In genomic region chr1:78617615-78618026, GRCh38 we compare ENCODE assay signal across 8 cellular contexts. TPM values are rescaled to one million over a fixed set of nuclear protein-coding genes. Genes with fewer than 3 reads are reported as not detected.
DNase-seq lines count a peak whose midpoint lies in the region; ATAC-seq, FAIRE-seq and TF ChIP-seq lines count a peak whose summit lies in the region.

No MANE protein-coding gene starts in this region.

- TF ChIP-seq CTCF in AG10803 (conservative IDR thresholded peaks at IDR 0.05; ENCODE audit: low read length) = peak; percentile 86
- peak; percentile 58 for TF ChIP-seq CTCF in WTC11 (IDR thresholded peaks at IDR 0.05)
- peak; percentile 77 for TF ChIP-seq CTCF in HepG2 (CRISPR knock-in tag; IDR thresholded peaks at IDR 0.05)

- no TSS peak for BruUV-seq in HepG2 (replicated peaks; lab: Mats Ljungman, UMichigan)

- no peaks in the 10 kb centered on the region for H3K36me3 ChIP-seq in HepG2 (replicated peaks in 1 of 2; ENCODE audit: control insufficient read depth in 1 of 2, insufficient read depth in 2 of 2, low read length in 2 of 2)

- CTCF ChIA-PET in WTC11 (lab: Charles Lee) = interaction anchor here (0.5 to 1.7 kb wide), 22 partner anchors 9 to 503 kb away, joined by 3 to 22 read pairs (median 3); partner anchors contain the start of gene IFI44
- CTCF ChIA-PET in HepG2 (lab: Yijun Ruan, JAX; ENCODE audit: low intra/inter-chr PET ratio, low total read pairs) = interaction anchor here (2.7 kb wide), 1 partner anchor 59 kb away, joined by 17 read pairs; no protein-coding TSS in a partner anchor

- no peak overlapping the region for H3K9ac ChIP-seq in HepG2 (ENCODE audit: insufficient read depth, low read depth, low read length)

- intact Hi-C loops in HepG2 (cut with micrococcal nuclease; ENCODE audit: unreplicated experiment) = loop anchor here (1.0 kb wide), 1 partner anchor 59 kb away; no protein-coding TSS in a partner anchor

- 43% methylated on average over 7 of the region's 7 CpGs for WGBS in HepG2 (ENCODE audit: low lambda C conversion rate)

- no peaks in the 10 kb centered on the region for H3K36me3 Mint-ChIP-seq in WTC11

- H3K27ac ChIP-seq in HepG2 (ENCODE audit: extremely low read length, insufficient read depth, low read length) = no peak overlapping the region

- no peak overlapping the region for H3K4me2 ChIP-seq in HepG2 (ENCODE audit: low read depth, low read length)

- peaks cover 11% of the 10 kb centered on the region for H3K4me1 Mint-ChIP-seq in WTC11

- TF ChIP-seq EP300 in HepG2 (IDR thresholded peaks at IDR 0.05; ENCODE audit: low read depth in 2 of 2, low read length in 2 of 2) = no peak
- no peak for TF ChIP-seq EP300 in HepG2 (CRISPR knock-in tag; IDR thresholded peaks at IDR 0.05; ENCODE audit: borderline replicate concordance)

- no peaks in the 10 kb centered on the region for H3K9me3 ChIP-seq in HepG2 (ENCODE audit: low read length)

- H3K4me3 ChIP-seq in AG10803 (ENCODE audit: low read length) (no peak overlapping the region), HepG2 (replicated peaks in 1 of 3; ENCODE audit: insufficient read depth in 1 of 3, low read depth in 2 of 3, low read length in 3 of 3) (no peak overlapping the region)

- no peak overlapping the region for H2AFZ ChIP-seq in HepG2 (ENCODE audit: low read length)

- H3K4me1 ChIP-seq in HepG2 (ENCODE audit: insufficient read depth, low read length) = no peaks in the 10 kb centered on the region

- no peak overlapping the region for H3K4me3 Mint-ChIP-seq in WTC11

- ATAC-seq in GM18870 (IDR thresholded peaks at IDR 0.05; ENCODE audit: unreplicated experiment) (peak; percentile 53), HG03108 (IDR thresholded peaks at IDR 0.05; ENCODE audit: unreplicated experiment) (peak; percentile 40), WTC11 (peak; percentile 96), HepG2 (peak; percentile 91)

- in situ Hi-C loops in HepG2 (cut with HindIII; ENCODE audit: extremely low pct_ligation_motif_present, low pct_unique_long_range_greater_than_20kb) = no loop called here

- no peaks in the 10 kb centered on the region for H3K27me3 ChIP-seq in HepG2 (ENCODE audit: control insufficient read depth in 1 of 2, insufficient read depth in 2 of 2, low read length in 2 of 2)

- TF ChIP-seq POLR2A in HepG2 (IDR thresholded peaks at IDR 0.05; ENCODE audit: insufficient read depth in 1 of 2, low read depth in 2 of 2, low read length in 2 of 2) = no peak

- H4K20me1 ChIP-seq in HepG2 (ENCODE audit: insufficient read depth, low read length) = no peaks in the 10 kb centered on the region

- no peaks in the 10 kb centered on the region for H3K9me3 Mint-ChIP-seq in WTC11

- POLR2A ChIA-PET in WTC11 (lab: Charles Lee) (interaction anchor here (1.1 kb wide), 1 partner anchor 9 kb away, joined by 4 read pairs; no protein-coding TSS in a partner anchor), HepG2 (lab: Yijun Ruan, JAX) (no interaction called here)

- DNase-seq in AG10803 (ENCODE audit: low read depth) (peak; percentile 90), NCI-H345 (lab: John Stamatoyannopoulos, UW) (peak; percentile 85), WTC11 (ENCODE audit: low spot score) (peak; percentile 43), HepG2 (ENCODE audit: low spot score) (peak; percentile 78)
- peak; percentile 12 to 45 (median 22) for DNase-seq in stimulated activated CD4-positive, alpha-beta T cell treated with anti-CD3 and anti-CD28 coated beads, TNF-alpha, amount 100 ng/mL, for 24 hours (ENCODE audit: low read depth in 3 of 3)

- H3K27ac Mint-ChIP-seq in WTC11 = no peak overlapping the region

- no peaks in the 10 kb centered on the region for H3K79me2 ChIP-seq in HepG2 (ENCODE audit: insufficient read depth, low read length)

- no peak for TF ChIP-seq RAD21 in HepG2 (CRISPR knock-in tag; IDR thresholded peaks at IDR 0.05)

- peaks cover 5% of the 10 kb centered on the region; the same call in 1 of the 2 replicates for H3K27me3 Mint-ChIP-seq in WTC11 (ENCODE audit: low read depth)

- FAIRE-seq in colon (lab: Jason Lieb, UNC) (peak; percentile 68), HepG2 (lab: Jason Lieb, UNC) (peak; percentile 76)

TF ChIP-seq in WTC11, 78 proteins besides CTCF, POLR2A, EP300 and RAD21 (continues in another document):
- TF ChIP-seq NR1H2 (CRISPR knock-in tag; IDR thresholded peaks at IDR 0.05) (no peak), MAX (CRISPR knock-in tag; IDR thresholded peaks at IDR 0.05) (peak; percentile 82), ELF4 (CRISPR knock-in tag; IDR thresholded peaks at IDR 0.05; ENCODE audit: low read depth) (no peak)

TF ChIP-seq in HepG2, 621 proteins besides CTCF, POLR2A, EP300 and RAD21 (continues in another document):
- TF ChIP-seq ZFP91 (CRISPR knock-in tag; IDR thresholded peaks at IDR 0.05; ENCODE audit: borderline replicate concordance) (peak; percentile 81), ZBTB42 (CRISPR knock-in tag; IDR thresholded peaks at IDR 0.05) (no peak)

RNA-seq across cellular contexts. Expression of gene IFI44L, which starts 2.6 kb away (rescaled TPM):
- total RNA-seq in WTC11 (2021) = 0.13 to 0.53 TPM (median 0.21 TPM) in 3 replicates
- 0.04 TPM in 1 of 2 replicates, not detected in the other for total RNA-seq in HepG2 (2016; rRNA removed; fragmentation: Illumina TruSeq; extraction: Trizol)
- total RNA-seq in HepG2 (2016; cell fraction: cytosol; rRNA removed; fragmentation: Illumina TruSeq; extraction: Trizol; ENCODE audit: low read depth) = not detected in 2 replicates
- total RNA-seq in HepG2 (2016; cell fraction: insoluble cytoplasmic fraction; rRNA removed; fragmentation: Illumina TruSeq; extraction: Trizol) = 0.17 TPM in 1 of 2 replicates, not detected in the other
- total RNA-seq in HepG2 (2016; cell fraction: membrane; rRNA removed; fragmentation: Illumina TruSeq; extraction: Trizol) = not detected in 2 replicates
- total RNA-seq in HepG2 (2016; cell fraction: nucleus; rRNA removed; fragmentation: Illumina TruSeq; extraction: Trizol) = not detected in 2 replicates
- polyA plus RNA-seq in HepG2 (2011; rRNA removed) = 0.04 and 0.12 TPM in 2 replicates
- polyA plus RNA-seq in HepG2 (2011; cell fraction: cytosol; rRNA removed) = 0.03 TPM in 1 of 2 replicates, not detected in the other
- polyA plus RNA-seq in HepG2 (2011; cell fraction: nucleus; rRNA removed) = 0.06 and 0.10 TPM in 2 replicates
- polyA plus RNA-seq in HepG2 (2012) = not detected in 2 replicates
- not detected in 2 replicates for polyA plus RNA-seq in HepG2 (2016; cell fraction: cytosol; fragmentation: Illumina TruSeq; extraction: Trizol; ENCODE audit: low read depth)
- not detected in 2 replicates for polyA plus RNA-seq in HepG2 (2016; cell fraction: insoluble cytoplasmic fraction; fragmentation: Illumina TruSeq; extraction: Trizol; ENCODE audit: low read depth)
- not detected in 2 replicates for polyA plus RNA-seq in HepG2 (2016; cell fraction: membrane; fragmentation: Illumina TruSeq; extraction: Trizol; ENCODE audit: low read depth)
- polyA plus RNA-seq in HepG2 (2016; cell fraction: nucleus; fragmentation: Illumina TruSeq; extraction: Trizol; ENCODE audit: insufficient read depth, low read depth) = 0.69 TPM in 1 of 2 replicates, not detected in the other
- polyA minus RNA-seq in HepG2 (2011; rRNA and poly(A)+ RNA removed; ENCODE audit: low replicate concordance) = 0.84 TPM in 1 of 2 replicates, not detected in the other
- not detected in 2 replicates for polyA minus RNA-seq in HepG2 (2011; cell fraction: cytosol; rRNA and poly(A)+ RNA removed)
- 0.39 TPM in 1 of 2 replicates, not detected in the other for polyA minus RNA-seq in HepG2 (2011; cell fraction: nucleus; rRNA and poly(A)+ RNA removed)

RNA-seq across cellular contexts. Expression of gene IFI44, which starts 32.0 kb away (rescaled TPM):
- total RNA-seq in WTC11 (2021) (0.15 TPM in 1 of 3 replicates, not detected in the others), HepG2 (2016; rRNA removed; fragmentation: Illumina TruSeq; extraction: Trizol) (not detected in 2 replicates)
- total RNA-seq in HepG2 (2016; cell fraction: cytosol; rRNA removed; fragmentation: Illumina TruSeq; extraction: Trizol; ENCODE audit: low read depth) = not detected in 2 replicates
- not detected in 2 replicates for total RNA-seq in HepG2 (2016; cell fraction: insoluble cytoplasmic fraction; rRNA removed; fragmentation: Illumina TruSeq; extraction: Trizol)
- not detected in 2 replicates for total RNA-seq in HepG2 (2016; cell fraction: membrane; rRNA removed; fragmentation: Illumina TruSeq; extraction: Trizol)
- not detected in 2 replicates for total RNA-seq in HepG2 (2016; cell fraction: nucleus; rRNA removed; fragmentation: Illumina TruSeq; extraction: Trizol)
- polyA plus RNA-seq in HepG2 (2011; rRNA removed) = not detected in 2 replicates
- polyA plus RNA-seq in HepG2 (2011; cell fraction: cytosol; rRNA removed) = 0.12 TPM in 1 of 2 replicates, not detected in the other
- polyA plus RNA-seq in HepG2 (2011; cell fraction: nucleus; rRNA removed) = not detected in 2 replicates
- not detected in 2 replicates for polyA plus RNA-seq in HepG2 (2012)
- polyA plus RNA-seq in HepG2 (2016; cell fraction: cytosol; fragmentation: Illumina TruSeq; extraction: Trizol; ENCODE audit: low read depth) = not detected in 2 replicates
- not detected in 2 replicates for polyA plus RNA-seq in HepG2 (2016; cell fraction: insoluble cytoplasmic fraction; fragmentation: Illumina TruSeq; extraction: Trizol; ENCODE audit: low read depth)
- not detected in 2 replicates for polyA plus RNA-seq in HepG2 (2016; cell fraction: membrane; fragmentation: Illumina TruSeq; extraction: Trizol; ENCODE audit: low read depth)
- polyA plus RNA-seq in HepG2 (2016; cell fraction: nucleus; fragmentation: Illumina TruSeq; extraction: Trizol; ENCODE audit: insufficient read depth, low read depth) = not detected in 2 replicates
- 1.9 TPM in 1 of 2 replicates, not detected in the other for polyA minus RNA-seq in HepG2 (2011; rRNA and poly(A)+ RNA removed; ENCODE audit: low replicate concordance)
- not detected in 2 replicates for polyA minus RNA-seq in HepG2 (2011; cell fraction: cytosol; rRNA and poly(A)+ RNA removed)
- not detected in 2 replicates for polyA minus RNA-seq in HepG2 (2011; cell fraction: nucleus; rRNA and poly(A)+ RNA removed)

Comparison
In these comparisons a context has a peak if more than half of its experiments do, and no peak if none do; other contexts are left out.
1. DNase-seq: peak in every context shown above with its lines; median percentile 90 in AG10803; 85 in NCI-H345; 78 in HepG2; 43 in WTC11; 22 in stimulated activated CD4-positive, alpha-beta T cell treated with anti-CD3 and anti-CD28 coated beads, TNF-alpha, amount 100 ng/mL, for 24 hours.
2. ATAC-seq: peak in every context shown above with its lines; median percentile 96 in WTC11; 91 in HepG2; 53 in GM18870; 40 in HG03108.